In genomic region chr21:39341249-39341923, GRCh38 we compare ENCODE assay signal across 26 cellular contexts.
"Had no signal": no experiment of that assay in that cellular context is flagged by ENCODE, and none has a peak within 500 bp of the region (broad histone marks: within the 10 kb centered on the region; RNA-seq: fewer than 3 reads in every experiment).

No MANE protein-coding gene starts in this region.

- DNase-seq: activated CD4-positive, alpha-beta T cell treated with anti-CD3 and anti-CD28 coated beads, Interleukin-2, amount 50 U/mL, for 1 hour; activated CD4-positive, CD25-positive, alpha-beta regulatory T cell treated with anti-CD3 and anti-CD28 coated beads, Interleukin-2, amount 50 U/mL, for 72 hours; activated CD8-positive, alpha-beta T cell treated with anti-CD3 and anti-CD28 coated beads, Interleukin-2, amount 10 ng/mL, durations not matched to agents 7 days and 5 days; activated gamma-delta T cell treated with Interleukin-2 at 50 U/mL for 16 hours; activated T-cell treated with anti-CD3 and anti-CD28 coated beads, Interleukin-2, amount 50 U/mL, for 1 hour; aorta; brain microvascular endothelial cell; effector memory CD8-positive, alpha-beta T cell; esophagus squamous epithelium; gastrocnemius medialis; hippocampal formation; left ventricle myocardium inferior; naive thymus-derived CD8-positive, alpha-beta T cell; ovary; spleen; stimulated activated CD4-positive, alpha-beta T cell treated with anti-CD3 and anti-CD28 coated beads, Interleukin-4, amount 100 ng/mL, for 4 hours; substantia nigra; thyroid gland; upper lobe of right lung had no signal

- H3K4me3 Mint-ChIP-seq: activated CD8-positive, alpha-beta T cell treated with anti-CD3 and anti-CD28 coated beads, Interleukin-2, amount 10 ng/mL, durations not matched to agents 7 days and 5 days; central memory CD8-positive, alpha-beta T cell; effector memory CD8-positive, alpha-beta T cell; mesothelial cell of epicardium; naive thymus-derived CD8-positive, alpha-beta T cell; stimulated activated naive CD8-positive, alpha-beta T cell treated with anti-CD3 and anti-CD28 coated beads, Interleukin-15, Interleukin-2, amounts not matched to agents 100 ng/mL and 50 ng/mL, for 24 hours had no signal

- H3K36me3 ChIP-seq: ovary, prostate gland had no signal

- H3K9me3 ChIP-seq: esophagus squamous epithelium, gastrocnemius medialis, left ventricle myocardium inferior, neutrophil, ovary, prostate gland, spleen, thyroid gland, upper lobe of right lung had no signal

- H3K9me3 Mint-ChIP-seq: activated naive CD4-positive, alpha-beta T cell treated with anti-CD3 and anti-CD28 coated beads, Interleukin-2, amount 50 U/mL, for 72 hours; central memory CD8-positive, alpha-beta T cell; effector memory CD8-positive, alpha-beta T cell; mesothelial cell of epicardium; naive thymus-derived CD8-positive, alpha-beta T cell; stimulated activated naive CD8-positive, alpha-beta T cell treated with anti-CD3 and anti-CD28 coated beads, Interleukin-15, Interleukin-2, amounts not matched to agents 100 ng/mL and 50 ng/mL, for 24 hours had no signal

- H3K4me3 ChIP-seq: esophagus squamous epithelium, gastrocnemius medialis, left ventricle myocardium inferior, ovary, prostate gland, spleen, thyroid gland, upper lobe of right lung had no signal

- H3K4me1 ChIP-seq: gastrocnemius medialis, prostate gland had no signal

- ATAC-seq: activated CD8-positive, alpha-beta T cell treated with anti-CD3 and anti-CD28 coated beads, Interleukin-2, amount 10 ng/mL, durations not matched to agents 7 days and 5 days; activated naive CD4-positive, alpha-beta T cell treated with anti-CD3 and anti-CD28 coated beads, Interleukin-2, amount 50 U/mL, for 72 hours; effector memory CD8-positive, alpha-beta T cell; gastrocnemius medialis; naive thymus-derived CD8-positive, alpha-beta T cell; upper lobe of right lung had no signal

- H3K27me3 ChIP-seq: brain microvascular endothelial cell, esophagus squamous epithelium, gastrocnemius medialis, neutrophil, ovary, spleen, thyroid gland, upper lobe of right lung had no signal

- FAIRE-seq: colon had no signal

- H3K27ac ChIP-seq: brain microvascular endothelial cell, esophagus squamous epithelium, gastrocnemius medialis, left ventricle myocardium inferior, neutrophil, ovary, prostate gland, spleen, thyroid gland, upper lobe of right lung had no signal

- H3K27me3 Mint-ChIP-seq: central memory CD8-positive, alpha-beta T cell; effector memory CD8-positive, alpha-beta T cell; naive thymus-derived CD8-positive, alpha-beta T cell; stimulated activated naive CD8-positive, alpha-beta T cell treated with anti-CD3 and anti-CD28 coated beads, Interleukin-15, Interleukin-2, amounts not matched to agents 100 ng/mL and 50 ng/mL, for 24 hours had no signal

- H3K27ac Mint-ChIP-seq: activated CD8-positive, alpha-beta T cell treated with anti-CD3 and anti-CD28 coated beads, Interleukin-2, amount 10 ng/mL, durations not matched to agents 7 days and 5 days; activated naive CD4-positive, alpha-beta T cell treated with anti-CD3 and anti-CD28 coated beads, Interleukin-2, amount 50 U/mL, for 72 hours; effector memory CD8-positive, alpha-beta T cell; mesothelial cell of epicardium; stimulated activated naive CD8-positive, alpha-beta T cell treated with anti-CD3 and anti-CD28 coated beads, Interleukin-15, Interleukin-2, amounts not matched to agents 100 ng/mL and 50 ng/mL, for 24 hours had no signal
